Comparison of ENCODE assay signal across 8 cellular contexts in the genomic region with DNA sequence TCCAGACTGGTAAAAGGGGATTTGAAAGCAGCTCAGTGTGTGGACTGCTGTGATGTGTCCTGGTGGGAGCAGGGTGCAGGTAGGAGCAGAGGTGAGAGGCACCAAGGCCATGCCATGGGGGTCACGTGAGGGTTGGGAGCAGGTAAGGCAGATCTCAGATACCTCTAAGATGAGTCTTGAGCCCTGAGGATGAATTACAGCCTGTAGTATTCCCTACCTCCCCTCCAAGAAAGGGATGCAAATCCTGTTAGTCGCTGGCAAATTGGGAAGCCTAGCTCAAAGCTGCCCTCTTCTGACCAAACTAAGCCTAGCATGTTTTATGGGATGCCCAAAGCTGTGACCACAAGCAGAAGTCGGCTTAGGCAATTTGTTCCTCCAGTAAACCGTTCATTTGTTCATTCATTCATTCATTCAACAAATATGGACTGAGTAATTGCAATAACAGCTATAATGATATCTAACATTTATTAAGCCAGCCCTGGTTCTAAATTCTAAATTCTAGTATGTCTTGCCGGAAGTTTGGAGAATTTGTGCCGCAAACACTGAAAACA. TPM values are rescaled to one million over a fixed set of nuclear protein-coding genes. Genes with fewer than 3 reads are reported as not detected.
DNase-seq lines count a peak whose midpoint lies in the region; ATAC-seq and TF ChIP-seq lines count a peak whose summit lies in the region.

No MANE protein-coding gene starts in this region.

- H4K20me1 ChIP-seq in GM23248 (ENCODE audit: insufficient read depth), result no peaks in the 10 kb centered on the region

- no peaks in the 10 kb centered on the region for H3F3A ChIP-seq in GM23248 (ENCODE audit: insufficient read depth)

- H3K36me3 Mint-ChIP-seq in activated B cell treated with CpG ODN at 0.5 μM for 24 hours (ENCODE audit: low read depth), result peaks cover 12% of the 10 kb centered on the region

- no peak for TF ChIP-seq POLR2A in right lobe of liver (IDR thresholded peaks at IDR 0.05)
- TF ChIP-seq POLR2A in stomach (IDR thresholded peaks at IDR 0.05), result no peak

- H3K4me1 Mint-ChIP-seq in activated B cell treated with CpG ODN at 0.5 μM for 24 hours, result peaks cover 39% of the 10 kb centered on the region

- TF ChIP-seq CTCF in BE2C (IDR thresholded peaks at IDR 0.05; ENCODE audit: low read depth, low read length) (peak; percentile 84), activated B cell treated with CpG ODN at 0.5 μM for 24 hours (IDR thresholded peaks at IDR 0.05) (no peak), right lobe of liver (IDR thresholded peaks at IDR 0.05) (peak; percentile 81 to 84 (median 84)), stomach (IDR thresholded peaks at IDR 0.05) (peak in 5 of 7 experiments; percentile 60 to 81 (median 80))

- CTCF ChIA-PET in activated B cell treated with CpG ODN at 0.5 μM for 24 hours (lab: Charles Lee), result interaction anchor here (0.6 to 10.2 kb wide), 25 partner anchors 8 to 199 kb away, joined by 3 to 585 read pairs (median 6); no protein-coding TSS in a partner anchor

- in situ Hi-C loops in GM23248 (cut with MboI), result no loop called here

- H3K27me3 ChIP-seq in BE2C (no peaks in the 10 kb centered on the region; the same call in 1 of the 2 replicates), GM23248 (replicated peaks; ENCODE audit: insufficient read depth) (peaks cover 14% of the 10 kb centered on the region), right lobe of liver (no peaks in the 10 kb centered on the region), stomach (peaks cover 0 to 18% (median 0%) of the 10 kb centered on the region in 3 donors)

- no peak overlapping the region for H3K9ac ChIP-seq in GM23248

- no peaks in the 10 kb centered on the region for H3K9me2 ChIP-seq in GM23248 (ENCODE audit: insufficient read depth)

- peaks cover 10% of the 10 kb centered on the region for H3K27me3 Mint-ChIP-seq in activated B cell treated with CpG ODN at 0.5 μM for 24 hours

- no peak for TF ChIP-seq EP300 in stomach (IDR thresholded peaks at IDR 0.05)

- DNase-seq in BE2C, result peak; percentile 62
- peak; percentile 75 for DNase-seq in GM23248
- peak; percentile 81 for DNase-seq in NCI-H2227 treated with DMSO at 0.1 percent for 48 hours (lab: John Stamatoyannopoulos, UW)
- no peak for DNase-seq in activated B cell treated with CpG ODN at 0.5 μM for 24 hours
- DNase-seq in dermis microvascular lymphatic vessel endothelial cell (ENCODE audit: low read depth in 2 of 2), result peak; percentile 69 to 78
- DNase-seq in right lobe of liver, result peak in 1 of 3 donors; percentile 64
- DNase-seq in stomach, result peak; percentile 69

- H2AFZ ChIP-seq in GM23248, result no peak overlapping the region

- WGBS in GM23248 (ENCODE audit: low coverage in 1 of 2, low lambda C conversion rate in 2 of 2, missing lambda C conversion rate in 2 of 2), 2 experiments, result 33% methylated on average over 6 of the region's 6 CpGs
- WGBS in right lobe of liver (ENCODE audit: insufficient coverage, low coverage, low lambda C conversion rate, missing lambda C conversion rate), result 39% methylated on average over 5 of the region's 6 CpGs
- WGBS in stomach, 5 donors, result 31 to 34% (median 33%) methylated on average over 6 of the region's 6 CpGs

- ATAC-seq in activated B cell treated with CpG ODN at 0.5 μM for 24 hours (ENCODE audit: low read depth), result no peak
- peak; percentile 41 to 55 (median 48) for ATAC-seq in right lobe of liver
- no peak for ATAC-seq in HG02759 (IDR thresholded peaks at IDR 0.05; ENCODE audit: unreplicated experiment)

- H3K4me3 Mint-ChIP-seq in activated B cell treated with CpG ODN at 0.5 μM for 24 hours, result peak overlapping the region; percentile 13

- H3K4me1 ChIP-seq in BE2C (no peaks in the 10 kb centered on the region), GM23248 (ENCODE audit: insufficient read depth) (0 out of 2 replicates have a peak, but pooled peaks cover 2% of the 10 kb centered on the region), right lobe of liver (peaks cover 0 to 14% (median 0%) of the 10 kb centered on the region in 4 donors), stomach (peaks cover 10 to 20% (median 14%) of the 10 kb centered on the region in 4 donors)

- peak overlapping the region; percentile 55 for H3K27ac Mint-ChIP-seq in activated B cell treated with CpG ODN at 0.5 μM for 24 hours

- H3K9me3 ChIP-seq in BE2C (no peaks in the 10 kb centered on the region), GM23248 (ENCODE audit: low read depth) (no peaks in the 10 kb centered on the region), right lobe of liver (no peaks in the 10 kb centered on the region), stomach (no peaks in the 10 kb centered on the region)

- H3K27ac ChIP-seq in GM23248 (no peak overlapping the region), right lobe of liver (no peak overlapping the region), stomach (no peak overlapping the region)

- H3K4me3 ChIP-seq in BE2C (ENCODE audit: low read depth, low read length) (no peak overlapping the region), GM23248 (no peak overlapping the region), right lobe of liver (no peak overlapping the region), stomach (no peak overlapping the region)

- H3K36me3 ChIP-seq in BE2C (no peaks in the 10 kb centered on the region), GM23248 (ENCODE audit: low read depth) (no peaks in the 10 kb centered on the region), right lobe of liver (no peaks in the 10 kb centered on the region), stomach (no peaks in the 10 kb centered on the region)

- no peak overlapping the region for H3K4me2 ChIP-seq in GM23248 (ENCODE audit: unreplicated experiment)

- POLR2A ChIA-PET in activated B cell treated with CpG ODN at 0.5 μM for 24 hours (lab: Charles Lee), result interaction anchor here (0.7 to 24.9 kb wide), 5 partner anchors 11 to 258 kb away, joined by 3 to 1622 read pairs (median 5); no protein-coding TSS in a partner anchor

- H3K79me2 ChIP-seq in GM23248 (ENCODE audit: insufficient read depth), result peaks cover 10% of the 10 kb centered on the region

- H3K9me3 Mint-ChIP-seq in activated B cell treated with CpG ODN at 0.5 μM for 24 hours, result no peaks in the 10 kb centered on the region

- intact Hi-C loops in activated B cell treated with CpG ODN at 0.5 μM for 24 hours (cut with micrococcal nuclease), result loop anchor here (1.0 to 2.0 kb wide), 2 partner anchors 15 to 52 kb away; no protein-coding TSS in a partner anchor
- intact Hi-C loops in right lobe of liver (cut with DNase I), result loop anchor here in 1 of 2 donors (5.0 kb wide), 1 partner anchor 53 kb away; no protein-coding TSS in a partner anchor
- intact Hi-C loops in stomach (cut with DNase I; ENCODE audit: low total_unique reads), result no loop called here

RNA-seq across cellular contexts. Expression of gene NUAK2, which starts 3.9 kb away (rescaled TPM):
- 0.66 TPM for polyA plus RNA-seq in BE2C (2012; ENCODE audit: insufficient read depth, insufficient read length, low read depth)
- 3.0 and 4.4 TPM in 2 replicates for total RNA-seq in GM23248 (2014; rRNA removed; shearing (Covaris generic))
- polyA plus RNA-seq in GM23248 (2016; fragmentation: Nextera tagmentation; extraction: Ambion mirVana), result 3.7 and 3.8 TPM in 2 replicates
- 26.1 and 26.2 TPM in 2 replicates for total RNA-seq in activated B cell treated with CpG ODN at 0.5 μM for 24 hours
- 3.1 and 3.5 TPM in 2 replicates for total RNA-seq in dermis microvascular lymphatic vessel endothelial cell
- 1 to 10 TPM in 5 of 6 experiments, under 1 TPM in 1; 0.88 to 5.1 (median 2.1) TPM for total RNA-seq in right lobe of liver
- 10 to 100 TPM in 1 of 5 donors, 1 to 10 TPM in 3, under 1 TPM in 1; 0.58 to 16.5 (median 3.1) TPM for total RNA-seq in stomach
- 1 to 10 TPM; 1.2 to 2.7 (median 1.3) TPM for polyA plus RNA-seq in stomach

RNA-seq across cellular contexts. Expression of gene KLHDC8A, which starts 31.3 kb away (rescaled TPM):
- polyA plus RNA-seq in BE2C (2012; ENCODE audit: insufficient read depth, insufficient read length, low read depth), result 3.2 TPM
- total RNA-seq in GM23248 (2014; rRNA removed; shearing (Covaris generic)), result not detected in 2 replicates
- polyA plus RNA-seq in GM23248 (2016; fragmentation: Nextera tagmentation; extraction: Ambion mirVana) (0.08 TPM in 1 of 2 replicates, not detected in the other), stomach (1 to 10 TPM; 2.3 to 6.9 (median 5.1) TPM)
- total RNA-seq in activated B cell treated with CpG ODN at 0.5 μM for 24 hours (0.07 TPM in 1 of 2 replicates, not detected in the other), dermis microvascular lymphatic vessel endothelial cell (0.13 TPM in 1 of 2 replicates, not detected in the other), right lobe of liver (under 1 TPM in 2 of 6 experiments, not detected in 4; 0.22 to 0.44 TPM), stomach (1 to 10 TPM in 2 of 5 donors, under 1 TPM in 1, not detected in 2; 0.72 to 3.1 (median 2.4) TPM)

Comparison
In these comparisons a context has a peak if more than half of its experiments do, and no peak if none do; other contexts are left out.
1. ATAC-seq: peak in right lobe of liver (4 of 4); none in activated B cell treated with CpG ODN at 0.5 μM for 24 hours (single experiment) and HG02759 (single experiment).